Comparison of ENCODE assay signal across 7 cellular contexts in the genomic region with DNA sequence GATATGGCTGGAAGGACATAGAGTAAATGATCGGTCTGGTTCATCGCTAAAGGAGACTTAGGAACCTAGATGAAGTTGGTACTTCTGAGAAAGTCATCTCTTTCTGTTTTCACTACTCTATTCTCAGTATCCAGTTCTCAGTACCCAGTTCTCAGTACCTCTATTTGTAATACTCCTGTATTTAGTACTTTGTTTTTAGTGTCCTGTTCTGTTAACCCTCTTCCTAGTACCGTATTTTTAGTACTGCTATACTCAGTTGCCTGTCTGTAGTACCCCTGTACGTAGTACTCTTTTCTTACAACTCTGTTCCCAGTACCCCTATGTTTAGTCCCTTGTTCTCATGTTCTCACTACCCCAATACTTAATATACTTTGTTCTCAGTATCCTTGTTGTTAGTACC. TPM values are rescaled to one million over a fixed set of nuclear protein-coding genes. Genes with fewer than 3 reads are reported as not detected.
DNase-seq lines count a peak whose midpoint lies in the region; ATAC-seq and TF ChIP-seq lines count a peak whose summit lies in the region.

No MANE protein-coding gene starts in this region.

- ATAC-seq in GM18858 (IDR thresholded peaks at IDR 0.05; ENCODE audit: unreplicated experiment): peak; percentile 54

- no peaks in the 10 kb centered on the region for H3K27me3 ChIP-seq in NT2/D1 (ENCODE audit: insufficient read depth, insufficient read length)
- H3K27me3 ChIP-seq in skeletal muscle satellite cell (ENCODE audit: control insufficient read depth, insufficient read depth, low read length): peaks cover 2% of the 10 kb centered on the region

- DNase-seq in HFF-Myc (ENCODE audit: extremely low read depth, low read depth) (no peak), NT2/D1 (ENCODE audit: low read depth, low spot score) (no peak), epithelial cell of esophagus (ENCODE audit: low read depth) (no peak), NCI-H1105 (lab: John Stamatoyannopoulos, UW) (no peak), NCI-H226 (no peak)

- TF ChIP-seq CTCF in HFF-Myc (IDR thresholded peaks at IDR 0.05; ENCODE audit: low read depth, low read length, missing control alignments) (no peak), epithelial cell of esophagus (IDR thresholded peaks at IDR 0.05; ENCODE audit: insufficient read depth, low read depth, low read length, missing control alignments) (no peak)

- peak overlapping the region; percentile 100 for H3K4me2 ChIP-seq in skeletal muscle satellite cell (ENCODE audit: low read length)

- H3K4me1 ChIP-seq in NT2/D1 (ENCODE audit: insufficient read depth, insufficient read length): no peaks in the 10 kb centered on the region
- H3K4me1 ChIP-seq in skeletal muscle satellite cell (ENCODE audit: control insufficient read depth, insufficient read depth, low read length): peaks cover 18% of the 10 kb centered on the region

- peaks cover 3% of the 10 kb centered on the region for H3K36me3 ChIP-seq in NT2/D1 (ENCODE audit: insufficient read depth, insufficient read length, low read length)
- no peaks in the 10 kb centered on the region for H3K36me3 ChIP-seq in skeletal muscle satellite cell (ENCODE audit: insufficient read depth, low read length)

- peak overlapping the region; percentile 82 for H3K9ac ChIP-seq in NT2/D1 (ENCODE audit: insufficient read length, low read depth)
- peak overlapping the region; percentile 80 for H3K9ac ChIP-seq in skeletal muscle satellite cell (ENCODE audit: low read depth, low read length)

- H3K4me3 ChIP-seq in HFF-Myc (replicated peaks; ENCODE audit: low read depth, low read length) (peak overlapping the region; percentile 65), NT2/D1 (ENCODE audit: insufficient read length, low read depth) (peak overlapping the region; percentile 58), epithelial cell of esophagus (ENCODE audit: low read length) (peak overlapping the region; percentile 69), skeletal muscle satellite cell (ENCODE audit: low read length) (peak overlapping the region; percentile 89)

- H3K9me3 ChIP-seq in NT2/D1 (ENCODE audit: insufficient read depth, low read length) (no peaks in the 10 kb centered on the region), skeletal muscle satellite cell (replicated peaks; ENCODE audit: low read length) (no peaks in the 10 kb centered on the region)

RNA-seq across cellular contexts. Expression of a gene that starts 1.2 kb away (rescaled TPM):
- 0.66 and 1.5 TPM in 2 replicates for total RNA-seq in skeletal muscle satellite cell (2012; rRNA removed)
